ENCODE assay signal across 8 cellular contexts in the genomic region with DNA sequence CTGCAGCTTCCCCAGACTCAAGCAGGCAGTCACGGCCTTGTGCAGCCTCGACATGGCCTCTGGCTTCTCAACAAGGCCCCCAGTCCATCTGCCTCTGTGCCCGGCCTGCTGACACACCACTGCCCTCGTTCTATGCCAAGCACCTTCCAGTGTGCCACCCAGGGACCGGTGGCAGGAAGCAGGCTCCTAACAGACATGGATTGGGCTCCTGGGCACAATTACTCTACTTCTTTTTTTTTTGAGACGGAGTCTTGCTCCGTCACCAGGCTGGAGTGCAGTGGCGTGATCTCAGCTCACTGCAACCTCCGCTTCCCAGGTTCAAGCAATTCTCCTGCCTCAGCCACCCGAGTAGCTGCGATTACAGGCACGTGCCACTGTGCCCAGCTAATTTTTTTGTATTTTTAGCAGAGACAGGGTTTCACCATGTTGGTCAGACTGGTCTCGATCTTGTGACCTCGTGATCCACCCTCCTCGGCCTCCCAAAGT. TPM values are rescaled to one million over a fixed set of nuclear protein-coding genes. Genes with fewer than 3 reads are reported as not detected.
A peak's percentile ranks its signal among the peaks of the same experiment; 100 is the strongest.
DNase-seq lines count a peak whose midpoint lies in the region; ATAC-seq and TF ChIP-seq lines count a peak whose summit lies in the region.
"Not testable (repeated sequence)": the region's sequence is repeated elsewhere in the genome, so short reads cannot be mapped to it uniquely, and the experiment has no call there.

No MANE protein-coding gene starts in this region.

- peak overlapping the region; percentile 63 for H3K4me3 ChIP-seq in Loucy (ENCODE audit: low read length, poor library complexity, severe bottlenecking)
- H3K4me3 ChIP-seq in lower lobe of right lung; skeletal muscle tissue (ENCODE audit: low read length in 3 of 3); tibial nerve: not testable (repeated sequence)

- peaks cover 23% of the 10 kb centered on the region; the same call in 1 of the 2 replicates for H3F3A ChIP-seq in Loucy (ENCODE audit: low read depth)

- ATAC-seq in CD4-positive, alpha-beta T cell (ENCODE audit: poor library complexity); activated naive CD4-positive, alpha-beta T cell treated with anti-CD3 and anti-CD28 coated beads, Interleukin-2, amount 50 U/mL, for 72 hours: not testable (repeated sequence)
- ATAC-seq in lower lobe of right lung: peak in 1 of 2 donors; percentile 10

- peak overlapping the region; percentile 78 for H3K4me2 ChIP-seq in Loucy (ENCODE audit: low read depth, low read length, poor library complexity, severe bottlenecking)

- POLR2A ChIA-PET in CD4-positive, alpha-beta T cell (lab: Charles Lee): interaction anchor here (1.1 to 4.2 kb wide), 6 partner anchors 9 to 135 kb away, joined by 3 to 43 read pairs (median 5); a partner anchor contains a TSS
- POLR2A ChIA-PET in activated CD4-positive, alpha-beta memory T cell treated with anti-CD3 and anti-CD28 coated beads, Interleukin-2, amount 10 ng/mL, durations not matched to agents 7 days and 5 days (lab: Charles Lee): interaction anchor here (0.6 to 6.7 kb wide), 21 partner anchors 10 to 434 kb away, joined by 3 to 146 read pairs (median 7); a partner anchor contains a TSS

- peak overlapping the region; percentile 72 for H3K9ac ChIP-seq in Loucy (ENCODE audit: low read depth, low read length, poor library complexity, severe bottlenecking)
- not testable (repeated sequence) for H3K9ac ChIP-seq in skeletal muscle tissue (ENCODE audit: low read depth in 1 of 3, low read length in 3 of 3)

- H3K27me3 Mint-ChIP-seq in CD4-positive, alpha-beta T cell; activated CD4-positive, alpha-beta memory T cell treated with anti-CD3 and anti-CD28 coated beads, Interleukin-2, amount 10 ng/mL, durations not matched to agents 7 days and 5 days; dendritic cell treated with granulocyte-macrophage colony-stimulating factor and Interleukin-4, amounts not matched to agents 40 ng/mL and 50 ng/mL, for 4 days: not testable (repeated sequence)

- not testable (repeated sequence) for H3K36me3 Mint-ChIP-seq in CD4-positive, alpha-beta T cell (ENCODE audit: low read depth); activated naive CD4-positive, alpha-beta T cell treated with anti-CD3 and anti-CD28 coated beads, Interleukin-2, amount 50 U/mL, for 72 hours; dendritic cell treated with granulocyte-macrophage colony-stimulating factor and Interleukin-4, amounts not matched to agents 40 ng/mL and 50 ng/mL, for 4 days (ENCODE audit: low read depth)
- H3K36me3 Mint-ChIP-seq in activated CD4-positive, alpha-beta memory T cell treated with anti-CD3 and anti-CD28 coated beads, Interleukin-2, amount 10 ng/mL, durations not matched to agents 7 days and 5 days (ENCODE audit: low read depth): peaks cover 36% of the 10 kb centered on the region

- H3K4me3 Mint-ChIP-seq in CD4-positive, alpha-beta T cell: peak overlapping the region; percentile 8
- peak overlapping the region; percentile 85 for H3K4me3 Mint-ChIP-seq in activated CD4-positive, alpha-beta memory T cell treated with anti-CD3 and anti-CD28 coated beads, Interleukin-2, amount 10 ng/mL, durations not matched to agents 7 days and 5 days
- H3K4me3 Mint-ChIP-seq in dendritic cell treated with granulocyte-macrophage colony-stimulating factor and Interleukin-4, amounts not matched to agents 40 ng/mL and 50 ng/mL, for 4 days: not testable (repeated sequence)

- H3K27ac Mint-ChIP-seq in CD4-positive, alpha-beta T cell: peak overlapping the region; percentile 90
- peak overlapping the region; percentile 99 for H3K27ac Mint-ChIP-seq in activated CD4-positive, alpha-beta memory T cell treated with anti-CD3 and anti-CD28 coated beads, Interleukin-2, amount 10 ng/mL, durations not matched to agents 7 days and 5 days
- H3K27ac Mint-ChIP-seq in activated naive CD4-positive, alpha-beta T cell treated with anti-CD3 and anti-CD28 coated beads, Interleukin-2, amount 50 U/mL, for 72 hours: peak overlapping the region; percentile 98 to 99
- peak overlapping the region; percentile 82 for H3K27ac Mint-ChIP-seq in dendritic cell treated with granulocyte-macrophage colony-stimulating factor and Interleukin-4, amounts not matched to agents 40 ng/mL and 50 ng/mL, for 4 days

- intact Hi-C loops in CD4-positive, alpha-beta T cell (cut with DNase I, micrococcal nuclease): loop anchor here (5.0 kb wide), 3 partner anchors 53 to 138 kb away; a partner anchor contains a TSS
- intact Hi-C loops in dendritic cell treated with granulocyte-macrophage colony-stimulating factor and Interleukin-4, amounts not matched to agents 40 ng/mL and 50 ng/mL, for 4 days (cut with micrococcal nuclease): loop anchor here (1.0 kb wide), 1 partner anchor 53 kb away; a partner anchor contains a TSS
- intact Hi-C loops in lower lobe of right lung (cut with DNase I): not testable (repeated sequence)

- not testable (repeated sequence) for H3K27me3 ChIP-seq in CD4-positive, alpha-beta T cell (ENCODE audit: control insufficient read depth, insufficient read depth, low read length); Loucy (ENCODE audit: insufficient read depth, low read length, poor library complexity, severe bottlenecking); lower lobe of right lung (ENCODE audit: low read depth); skeletal muscle tissue (ENCODE audit: control insufficient read depth in 3 of 3, insufficient read depth in 3 of 3, low read length in 3 of 3); tibial nerve

- peak overlapping the region; percentile 9 for H3K27ac ChIP-seq in CD4-positive, alpha-beta T cell (ENCODE audit: low read depth, low read length)
- peak overlapping the region; percentile 65 for H3K27ac ChIP-seq in lower lobe of right lung
- H3K27ac ChIP-seq in skeletal muscle tissue (ENCODE audit: low read depth, low read length): peak overlapping the region; percentile 56
- peak overlapping the region in 3 of 4 donors; percentile 15 to 74 (median 64) for H3K27ac ChIP-seq in tibial nerve

- not testable (repeated sequence) for TF ChIP-seq POLR2A in tibial nerve (IDR thresholded peaks at IDR 0.05)

- WGBS in tibial nerve, 2 donors: 70 to 76% methylated on average over 13 to 15 of the region's 15 CpGs

- CTCF ChIA-PET in CD4-positive, alpha-beta T cell (lab: Charles Lee): interaction anchor here (0.8 kb wide), 1 partner anchor 16 kb away, joined by 3 read pairs; no protein-coding TSS in a partner anchor
- CTCF ChIA-PET in activated CD4-positive, alpha-beta memory T cell treated with anti-CD3 and anti-CD28 coated beads, Interleukin-2, amount 10 ng/mL, durations not matched to agents 7 days and 5 days (lab: Charles Lee): interaction anchor here (0.6 to 5.0 kb wide), 7 partner anchors 10 to 139 kb away, joined by 3 to 44 read pairs (median 15); a partner anchor contains a TSS

- DNase-seq in CD4-positive, alpha-beta T cell; activated CD4-positive, alpha-beta memory T cell treated with anti-CD3 and anti-CD28 coated beads, Interleukin-2, amount 10 ng/mL, durations not matched to agents 7 days and 5 days; activated naive CD4-positive, alpha-beta T cell treated with anti-CD3 and anti-CD28 coated beads, Interleukin-2, amount 50 U/mL, for 72 hours (ENCODE audit: low spot score in 2 of 2); lower lobe of right lung; tibial nerve (ENCODE audit: low spot score in 2 of 2): not testable (repeated sequence)

- peaks cover 92% of the 10 kb centered on the region for H3K4me1 Mint-ChIP-seq in CD4-positive, alpha-beta T cell (ENCODE audit: low read depth)
- peaks cover 94% of the 10 kb centered on the region for H3K4me1 Mint-ChIP-seq in activated CD4-positive, alpha-beta memory T cell treated with anti-CD3 and anti-CD28 coated beads, Interleukin-2, amount 10 ng/mL, durations not matched to agents 7 days and 5 days
- H3K4me1 Mint-ChIP-seq in dendritic cell treated with granulocyte-macrophage colony-stimulating factor and Interleukin-4, amounts not matched to agents 40 ng/mL and 50 ng/mL, for 4 days (ENCODE audit: low read depth): peaks cover 85% of the 10 kb centered on the region

- peak in 1 of 2 donors; percentile 5 for TF ChIP-seq EP300 in tibial nerve (IDR thresholded peaks at IDR 0.05)

- H4K20me1 ChIP-seq in Loucy (ENCODE audit: insufficient read depth, low read length, poor library complexity, severe bottlenecking): not testable (repeated sequence)

- H3K9me3 Mint-ChIP-seq in CD4-positive, alpha-beta T cell; activated CD4-positive, alpha-beta memory T cell treated with anti-CD3 and anti-CD28 coated beads, Interleukin-2, amount 10 ng/mL, durations not matched to agents 7 days and 5 days; activated naive CD4-positive, alpha-beta T cell treated with anti-CD3 and anti-CD28 coated beads, Interleukin-2, amount 50 U/mL, for 72 hours; dendritic cell treated with granulocyte-macrophage colony-stimulating factor and Interleukin-4, amounts not matched to agents 40 ng/mL and 50 ng/mL, for 4 days: not testable (repeated sequence)

- TF ChIP-seq CTCF in CD4-positive, alpha-beta T cell (IDR thresholded peaks at IDR 0.05); Loucy (conservative IDR thresholded peaks at IDR 0.05; ENCODE audit: low read length); lower lobe of right lung (IDR thresholded peaks at IDR 0.05); tibial nerve (IDR thresholded peaks at IDR 0.05): not testable (repeated sequence)

- H3K9me2 ChIP-seq in Loucy (replicated peaks; ENCODE audit: low read depth, low read length): not testable (repeated sequence)

- H3K9me3 ChIP-seq in CD4-positive, alpha-beta T cell (ENCODE audit: control insufficient read depth, low read length); Loucy (ENCODE audit: insufficient read depth, low read depth, low read length); lower lobe of right lung; skeletal muscle tissue (ENCODE audit: control insufficient read depth in 3 of 3, low read length in 3 of 3); tibial nerve: not testable (repeated sequence)

- not testable (repeated sequence) for H2AFZ ChIP-seq in Loucy (ENCODE audit: low read length)

- not testable (repeated sequence) for H3K79me2 ChIP-seq in Loucy (ENCODE audit: insufficient read depth, low read length)

- H3K4me1 ChIP-seq in Loucy (ENCODE audit: insufficient read depth, low read length, poor library complexity, severe bottlenecking) (peaks cover 95% of the 10 kb centered on the region), lower lobe of right lung (peaks cover 55% of the 10 kb centered on the region), skeletal muscle tissue (ENCODE audit: control insufficient read depth in 3 of 3, insufficient read depth in 3 of 3, low read length in 3 of 3) (peaks cover 9 to 33% (median 26%) of the 10 kb centered on the region in 3 donors), tibial nerve (peaks cover 0 to 21% (median 3%) of the 10 kb centered on the region in 4 donors)

- not testable (repeated sequence) for H3K36me3 ChIP-seq in Loucy (ENCODE audit: insufficient read depth, low read length); lower lobe of right lung; skeletal muscle tissue (ENCODE audit: control insufficient read depth in 3 of 3, insufficient read depth in 3 of 3, low read length in 3 of 3); tibial nerve

RNA-seq across cellular contexts. Expression of a gene that starts 52.9 kb away (rescaled TPM):
- 10 to 100 TPM; 44.8 to 45.3 TPM for total RNA-seq in CD4-positive, alpha-beta T cell
- total RNA-seq in activated CD4-positive, alpha-beta memory T cell treated with anti-CD3 and anti-CD28 coated beads, Interleukin-2, amount 10 ng/mL, durations not matched to agents 7 days and 5 days: 100 to 1,000 TPM; 156 to 161 TPM
- total RNA-seq in activated naive CD4-positive, alpha-beta T cell treated with anti-CD3 and anti-CD28 coated beads, Interleukin-2, amount 50 U/mL, for 72 hours: 100 to 1,000 TPM; 104 to 123 TPM
- 78.7 TPM for total RNA-seq in lower lobe of right lung
- total RNA-seq in skeletal muscle tissue: 60.5 TPM
- 10 to 100 TPM; 60.0 to 82.2 (median 69.7) TPM for total RNA-seq in tibial nerve

Comparison
In these comparisons a context has a peak if more than half of its experiments do, and no peak if none do; other contexts are left out.
1. H3K27ac ChIP-seq: peak in every context shown above with its lines; median percentile 65 in lower lobe of right lung; 64 in tibial nerve; 56 in skeletal muscle tissue; 9 in CD4-positive, alpha-beta T cell.